ENCODE assay signal across 11 cellular contexts in genomic region chr7:116097365-116098009, GRCh38.
A peak's percentile ranks its signal among the peaks of the same experiment; 100 is the strongest.
DNase-seq lines count a peak whose midpoint lies in the region; ATAC-seq and TF ChIP-seq lines count a peak whose summit lies in the region.
"Had no signal": no experiment of that assay in that cellular context is flagged by ENCODE, and none has a peak within 500 bp of the region (broad histone marks: within the 10 kb centered on the region; RNA-seq: fewer than 3 reads in every experiment).

No MANE protein-coding gene starts in this region.

- H3K9ac ChIP-seq in MM.1S (ENCODE audit: low read length) = no peak overlapping the region

- H3K4me3 ChIP-seq in MM.1S (ENCODE audit: low read length) (no peak overlapping the region), astrocyte of the spinal cord (ENCODE audit: low read depth, low read length) (no peak overlapping the region)
- H3K4me3 ChIP-seq in naive thymus-derived CD4-positive, alpha-beta T cell (ENCODE audit: low read length) = no peak overlapping the region
- H3K4me3 ChIP-seq: colonic mucosa had no signal

- H3K4me3 Mint-ChIP-seq in naive thymus-derived CD4-positive, alpha-beta T cell = no peak overlapping the region
- H3K4me3 Mint-ChIP-seq: activated B cell treated with CpG ODN at 0.5 μM for 24 hours, naive B cell had no signal

- in situ Hi-C loops in astrocyte of the spinal cord (cut with HindIII; ENCODE audit: low sequenced_read_pairs) = no loop called here

- H3K9me2 ChIP-seq in MM.1S (replicated peaks; ENCODE audit: insufficient read depth, low read length) = no peaks in the 10 kb centered on the region

- intact Hi-C loops in naive thymus-derived CD4-positive, alpha-beta T cell (cut with micrococcal nuclease) = no loop called here

- peak; percentile 17; the same call in 1 of the 2 replicates for TF ChIP-seq CTCF in MM.1S (IDR thresholded peaks at IDR 0.05; ENCODE audit: low read length)
- peak; percentile 11 for TF ChIP-seq CTCF in astrocyte of the spinal cord (IDR thresholded peaks at IDR 0.05; ENCODE audit: low read depth, low read length)

- CTCF ChIA-PET in naive thymus-derived CD4-positive, alpha-beta T cell (lab: Charles Lee) = no interaction called here

- H3K27me3 Mint-ChIP-seq in naive thymus-derived CD4-positive, alpha-beta T cell = peaks cover 4 to 19% (median 10%) of the 10 kb centered on the region in 5 donors
- H3K27me3 Mint-ChIP-seq: activated B cell treated with CpG ODN at 0.5 μM for 24 hours had no signal

- no peak overlapping the region for H2AFZ ChIP-seq in MM.1S (ENCODE audit: low read length)

- H3F3A ChIP-seq in MM.1S (ENCODE audit: insufficient read depth, low read length) = peaks cover 5% of the 10 kb centered on the region; the same call in 1 of the 2 replicates

- H4K20me1 ChIP-seq in MM.1S (ENCODE audit: insufficient read depth, low read length) = no peaks in the 10 kb centered on the region

- no peaks in the 10 kb centered on the region for H3K36me3 Mint-ChIP-seq in naive thymus-derived CD4-positive, alpha-beta T cell
- H3K36me3 Mint-ChIP-seq: naive B cell had no signal

- no peak overlapping the region for H3K27ac Mint-ChIP-seq in naive thymus-derived CD4-positive, alpha-beta T cell
- H3K27ac Mint-ChIP-seq: activated B cell treated with CpG ODN at 0.5 μM for 24 hours, naive B cell had no signal

- H3K4me1 Mint-ChIP-seq in naive thymus-derived CD4-positive, alpha-beta T cell = no peaks in the 10 kb centered on the region
- H3K4me1 Mint-ChIP-seq: activated B cell treated with CpG ODN at 0.5 μM for 24 hours, naive B cell had no signal

- peaks cover 0 to 4% (median 0%) of the 10 kb centered on the region in 11 donors for H3K9me3 Mint-ChIP-seq in naive thymus-derived CD4-positive, alpha-beta T cell
- H3K9me3 Mint-ChIP-seq: activated B cell treated with CpG ODN at 0.5 μM for 24 hours, naive B cell had no signal

- peak; percentile 5 for DNase-seq in DMS153 treated with DMSO at 0.1 percent for 48 hours (lab: John Stamatoyannopoulos, UW; ENCODE audit: unreplicated experiment)
- DNase-seq in MM.1S = no peak
- DNase-seq in astrocyte of the spinal cord (ENCODE audit: low read depth, low spot score) = peak; percentile 75
- DNase-seq in naive thymus-derived CD4-positive, alpha-beta T cell = no peak
- DNase-seq in activated T-cell treated with anti-CD3 and anti-CD28 coated beads, Interleukin-2, amount 50 U/mL, for 1 hour = no peak
- DNase-seq: activated B cell treated with CpG ODN at 0.5 μM for 24 hours, colonic mucosa, naive B cell had no signal

- H3K9me3 ChIP-seq in MM.1S (replicated peaks; ENCODE audit: insufficient read depth, low read length) = no peaks in the 10 kb centered on the region
- H3K9me3 ChIP-seq in naive thymus-derived CD4-positive, alpha-beta T cell (ENCODE audit: control insufficient read depth in 2 of 3, low read length in 3 of 3) = no peaks in the 10 kb centered on the region
- H3K9me3 ChIP-seq: colonic mucosa had no signal

- H3K27me3 ChIP-seq in MM.1S (replicated peaks; ENCODE audit: insufficient read depth, low read length) = peaks cover 15% of the 10 kb centered on the region
- no peaks in the 10 kb centered on the region for H3K27me3 ChIP-seq in naive thymus-derived CD4-positive, alpha-beta T cell (ENCODE audit: control insufficient read depth in 2 of 2, insufficient read depth in 2 of 2, low read length in 2 of 2)
- H3K27me3 ChIP-seq: colonic mucosa had no signal

- H3K79me2 ChIP-seq in MM.1S (ENCODE audit: low read length) = no peaks in the 10 kb centered on the region

- H3K4me1 ChIP-seq in MM.1S (ENCODE audit: low read length) = peaks cover 10% of the 10 kb centered on the region
- H3K4me1 ChIP-seq in naive thymus-derived CD4-positive, alpha-beta T cell (ENCODE audit: control insufficient read depth in 2 of 2, insufficient read depth in 2 of 2, low read length in 2 of 2) = no peaks in the 10 kb centered on the region
- H3K4me1 ChIP-seq: colonic mucosa had no signal

- H3K27ac ChIP-seq in MM.1S (ENCODE audit: low read length) = no peak overlapping the region
- no peak overlapping the region for H3K27ac ChIP-seq in naive thymus-derived CD4-positive, alpha-beta T cell (ENCODE audit: low read depth, low read length)
- H3K27ac ChIP-seq: colonic mucosa had no signal

- no peaks in the 10 kb centered on the region for H3K36me3 ChIP-seq in MM.1S (replicated peaks; ENCODE audit: insufficient read depth, low read length)
- no peaks in the 10 kb centered on the region for H3K36me3 ChIP-seq in naive thymus-derived CD4-positive, alpha-beta T cell (ENCODE audit: control insufficient read depth in 2 of 3, insufficient read depth in 3 of 3, low read length in 3 of 3)
- H3K36me3 ChIP-seq: colonic mucosa had no signal

- no peak overlapping the region for H3K4me2 ChIP-seq in MM.1S (ENCODE audit: low read depth, low read length)

- ATAC-seq in naive thymus-derived CD4-positive, alpha-beta T cell = peak; percentile 73
- ATAC-seq in GM18511 (IDR thresholded peaks at IDR 0.05; ENCODE audit: unreplicated experiment) = no peak
- no peak for ATAC-seq in GM19324 (IDR thresholded peaks at IDR 0.05; ENCODE audit: low FRiP score, unreplicated experiment)
- no peak for ATAC-seq in HG02973 (IDR thresholded peaks at IDR 0.05; ENCODE audit: unreplicated experiment)

- POLR2A ChIA-PET in naive thymus-derived CD4-positive, alpha-beta T cell (lab: Charles Lee) = no interaction called here

Comparison
In these comparisons a context has a peak if more than half of its experiments do, and no peak if none do; other contexts are left out.
1. DNase-seq: peak in DMS153 treated with DMSO at 0.1 percent for 48 hours (single experiment) and astrocyte of the spinal cord (single experiment); none in MM.1S (single experiment), naive thymus-derived CD4-positive, alpha-beta T cell (0 of 9) and activated T-cell treated with anti-CD3 and anti-CD28 coated beads, Interleukin-2, amount 50 U/mL, for 1 hour (single experiment).